ENCODE assay signal across 1 cellular context in the genomic region with DNA sequence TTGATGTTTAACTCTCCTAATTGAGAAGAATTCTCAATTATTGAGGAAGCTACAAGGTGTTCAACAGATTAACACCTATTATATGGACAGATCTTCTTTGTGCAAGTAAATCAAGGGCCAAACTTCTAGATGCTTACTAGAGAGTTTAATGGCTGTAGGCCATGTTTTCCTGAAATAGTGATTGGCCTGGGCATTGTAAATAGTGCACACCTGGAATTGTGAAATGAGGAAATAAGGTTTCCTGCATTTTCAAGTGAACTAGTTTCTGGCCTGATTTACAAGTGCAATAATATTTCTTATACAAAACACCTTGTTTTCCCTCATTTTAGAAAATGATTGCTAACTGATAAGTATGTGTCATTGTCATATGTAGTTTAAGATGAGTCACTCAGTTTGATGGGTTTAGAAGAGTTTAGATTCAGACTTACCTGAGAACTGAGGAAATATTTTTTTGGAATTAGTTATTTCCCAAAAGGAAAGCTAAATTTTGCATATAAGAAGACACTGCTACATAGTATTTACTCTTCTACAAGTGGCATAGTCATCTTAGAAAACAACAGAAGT.
TF ChIP-seq lines count a peak whose summit lies in the region.

No MANE protein-coding gene starts in this region.

TF ChIP-seq in H1, 55 proteins besides CTCF, POLR2A, EP300 and RAD21:
- no peak for TF ChIP-seq GTF2F1 (IDR thresholded peaks at IDR 0.05; ENCODE audit: borderline replicate concordance, low read depth, low read length)
- no peak for TF ChIP-seq KDM4A (IDR thresholded peaks at IDR 0.05; ENCODE audit: low read depth, low read length, severe bottlenecking)
- no peak for TF ChIP-seq MAFK (IDR thresholded peaks at IDR 0.05; ENCODE audit: low read depth, low read length)
- no peak for TF ChIP-seq SIRT6 (IDR thresholded peaks at IDR 0.05; ENCODE audit: low read length)
- no peak for TF ChIP-seq CBX8 (IDR thresholded peaks at IDR 0.05; ENCODE audit: borderline replicate concordance, low read depth, low read length)
- no peak for TF ChIP-seq GABPA (IDR thresholded peaks at IDR 0.05; ENCODE audit: borderline replicate concordance, insufficient read depth, low read length)
- no peak for TF ChIP-seq SIN3A (conservative IDR thresholded peaks at IDR 0.05 in 1 of 2, IDR thresholded peaks at IDR 0.05 in 1 of 2; ENCODE audit: low read depth in 1 of 2, low read length in 2 of 2)
